In genomic region chr19:3186377-3186688, GRCh38 we compare ENCODE assay signal across 8 cellular contexts. TPM values are rescaled to one million over a fixed set of nuclear protein-coding genes. Genes with fewer than 3 reads are reported as not detected.
DNase-seq lines count a peak whose midpoint lies in the region; ATAC-seq and TF ChIP-seq lines count a peak whose summit lies in the region.

No MANE protein-coding gene starts in this region.

- peaks cover 48% of the 10 kb centered on the region for H3K79me2 ChIP-seq in neural progenitor cell (ENCODE audit: low read depth)

- no peak overlapping the region for H2AFZ ChIP-seq in neural progenitor cell (replicated peaks)

- H3K4me1 Mint-ChIP-seq in neural progenitor cell = peaks cover 14% of the 10 kb centered on the region

- H3K4me3 Mint-ChIP-seq in neural progenitor cell = peak overlapping the region; percentile 92

- ATAC-seq in GM19395 (IDR thresholded peaks at IDR 0.05; ENCODE audit: unreplicated experiment) (peak; percentile 1), GM18519 (IDR thresholded peaks at IDR 0.05; ENCODE audit: low FRiP score, unreplicated experiment) (no peak)

- peak overlapping the region; percentile 92 for H3K9ac ChIP-seq in neural progenitor cell

- H4K20me1 ChIP-seq in neural progenitor cell (ENCODE audit: low read depth) = peaks cover 43% of the 10 kb centered on the region

- no peaks in the 10 kb centered on the region for H3K36me3 ChIP-seq in effector memory CD4-positive, alpha-beta T cell (ENCODE audit: control insufficient read depth, insufficient read depth, low read length)
- no peaks in the 10 kb centered on the region for H3K36me3 ChIP-seq in neural progenitor cell

- H3K27ac ChIP-seq in effector memory CD4-positive, alpha-beta T cell (ENCODE audit: insufficient read depth, low read length, poor library complexity, severe bottlenecking) = peak overlapping the region; percentile 75
- no peak overlapping the region for H3K27ac ChIP-seq in neural progenitor cell

- peaks cover 5% of the 10 kb centered on the region for H3K27me3 Mint-ChIP-seq in neural progenitor cell (ENCODE audit: insufficient read depth, low read depth)

- TF ChIP-seq CTCF in neural progenitor cell (IDR thresholded peaks at IDR 0.05) = no peak

- H3K9me3 Mint-ChIP-seq in neural progenitor cell = no peaks in the 10 kb centered on the region

- no peaks in the 10 kb centered on the region for H3K9me3 ChIP-seq in effector memory CD4-positive, alpha-beta T cell (ENCODE audit: control insufficient read depth, low read length)
- H3K9me3 ChIP-seq in neural progenitor cell (ENCODE audit: low read depth) = no peaks in the 10 kb centered on the region

- H3K4me2 ChIP-seq in neural progenitor cell = peak overlapping the region; percentile 100

- no peaks in the 10 kb centered on the region for H3F3A ChIP-seq in neural progenitor cell (ENCODE audit: low read depth)

- peak; percentile 27 for DNase-seq in NAMALWA (ENCODE audit: low spot score)
- DNase-seq in effector memory CD4-positive, alpha-beta T cell = no peak
- DNase-seq in neural progenitor cell (ENCODE audit: low spot score) = peak; percentile 41
- DNase-seq in NCI-H748 treated with DMSO at 0.1 percent for 48 hours (lab: John Stamatoyannopoulos, UW) = no peak
- no peak for DNase-seq in occipital lobe (lab: John Stamatoyannopoulos, UW)
- DNase-seq in stimulated activated CD4-positive, alpha-beta T cell treated with anti-CD3 and anti-CD28 coated beads, Interleukin-12 subunit alpha, Interleukin-12 subunit beta, amount 100 ng/mL, for 4 hours = no peak

- peaks cover 63% of the 10 kb centered on the region for H3K4me1 ChIP-seq in effector memory CD4-positive, alpha-beta T cell (ENCODE audit: control insufficient read depth, insufficient read depth, low read length, poor library complexity, severe bottlenecking)
- peaks cover 10% of the 10 kb centered on the region for H3K4me1 ChIP-seq in neural progenitor cell

- H3K4me3 ChIP-seq in effector memory CD4-positive, alpha-beta T cell (ENCODE audit: insufficient read depth, low read depth, low read length, poor library complexity, severe bottlenecking) = peak overlapping the region; percentile 77
- H3K4me3 ChIP-seq in neural progenitor cell = peak overlapping the region; percentile 82

- H3K27ac Mint-ChIP-seq in neural progenitor cell = peak overlapping the region; percentile 72

- H3K27me3 ChIP-seq in effector memory CD4-positive, alpha-beta T cell (replicated peaks; ENCODE audit: control insufficient read depth, insufficient read depth, low read length, poor library complexity, severe bottlenecking) = no peaks in the 10 kb centered on the region
- H3K27me3 ChIP-seq in neural progenitor cell = no peaks in the 10 kb centered on the region

- no peaks in the 10 kb centered on the region for H3K36me3 Mint-ChIP-seq in neural progenitor cell

RNA-seq across cellular contexts. Expression of gene NCLN, which starts 0.6 kb away (rescaled TPM):
- total RNA-seq in neural progenitor cell (ENCODE audit: low replicate concordance) = 12.2 and 50.8 TPM in 2 replicates
- 11.9 TPM for total RNA-seq in occipital lobe

RNA-seq across cellular contexts. Expression of gene S1PR4, which starts 7.8 kb away (rescaled TPM):
- total RNA-seq in neural progenitor cell (ENCODE audit: low replicate concordance) (not detected in 2 replicates), occipital lobe (0.16 TPM)

RNA-seq across cellular contexts. Expression of gene CELF5, which starts 38.1 kb away (rescaled TPM):
- total RNA-seq in neural progenitor cell (ENCODE audit: low replicate concordance) (7.9 and 16.1 TPM in 2 replicates), occipital lobe (51.6 TPM)

RNA-seq across cellular contexts. Expression of gene GNA15, which starts 50.5 kb away (rescaled TPM):
- total RNA-seq in neural progenitor cell (ENCODE audit: low replicate concordance) = not detected in 2 replicates
- 1.9 TPM for total RNA-seq in occipital lobe

Comparison
In these comparisons a context has a peak if more than half of its experiments do, and no peak if none do; other contexts are left out.
1. DNase-seq: peak in NAMALWA (single experiment) and neural progenitor cell (single experiment); none in effector memory CD4-positive, alpha-beta T cell (0 of 3), NCI-H748 treated with DMSO at 0.1 percent for 48 hours (single experiment), occipital lobe (single experiment) and stimulated activated CD4-positive, alpha-beta T cell treated with anti-CD3 and anti-CD28 coated beads, Interleukin-12 subunit alpha, Interleukin-12 subunit beta, amount 100 ng/mL, for 4 hours (single experiment).